Comparison of ENCODE assay signal across 9 cellular contexts in the genomic region with DNA sequence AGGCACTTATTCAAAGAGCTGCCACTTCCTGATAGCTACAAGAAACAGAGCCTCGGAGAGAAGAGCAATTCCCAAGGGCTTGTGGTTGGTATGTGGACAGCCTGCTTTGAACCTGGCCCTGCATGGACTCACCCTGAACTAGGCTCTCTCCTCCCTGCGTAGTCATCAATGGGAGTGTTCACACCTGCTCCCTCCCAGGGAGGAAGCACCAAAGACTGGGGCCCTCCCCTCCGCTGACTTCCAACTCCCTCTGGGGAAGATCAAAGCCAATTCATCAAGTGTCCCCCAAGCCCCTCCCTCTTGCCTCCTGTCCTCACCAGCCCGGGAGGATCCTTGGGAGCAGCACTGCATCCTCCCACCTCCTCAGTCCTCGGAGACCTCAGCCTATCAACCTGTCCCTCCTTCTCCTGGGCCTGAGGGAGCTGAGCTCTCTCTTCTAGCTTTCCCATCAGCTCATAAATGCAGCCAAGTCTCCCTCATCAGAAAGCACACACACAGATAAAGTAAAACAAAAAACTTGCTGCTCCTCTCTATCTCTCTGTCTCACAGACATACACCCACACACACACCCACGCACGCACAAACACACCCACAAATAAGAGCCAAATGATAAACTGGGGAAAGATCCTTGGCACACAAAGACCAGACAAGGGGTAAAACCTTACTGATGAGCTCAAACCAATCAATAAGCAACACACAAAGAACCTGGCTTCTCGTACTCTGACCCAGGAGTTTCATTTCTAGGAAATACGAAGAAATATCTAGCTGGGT. TPM values are rescaled to one million over a fixed set of nuclear protein-coding genes. Genes with fewer than 3 reads are reported as not detected.
DNase-seq lines count a peak whose midpoint lies in the region; TF ChIP-seq lines count a peak whose summit lies in the region.
"Had no signal": no experiment of that assay in that cellular context is flagged by ENCODE, and none has a peak within 500 bp of the region (broad histone marks: within the 10 kb centered on the region; RNA-seq: fewer than 3 reads in every experiment).

No MANE protein-coding gene starts in this region.

- no peaks in the 10 kb centered on the region for H3K36me3 Mint-ChIP-seq in activated CD4-positive, alpha-beta T cell treated with anti-CD3 and anti-CD28 coated beads, Interleukin-2, amount 10 ng/mL, durations not matched to agents 24 days and 14 days (ENCODE audit: low read depth)

- peaks cover 0 to 28% of the 10 kb centered on the region in 2 donors for H3K27me3 ChIP-seq in tibial nerve

- peaks cover 0 to 59% (median 16%) of the 10 kb centered on the region in 4 donors for H3K4me1 ChIP-seq in tibial nerve

- no peak for TF ChIP-seq POLR2A in tibial nerve (IDR thresholded peaks at IDR 0.05)

- TF ChIP-seq EP300 in tibial nerve (IDR thresholded peaks at IDR 0.05), result no peak

- H3K27ac ChIP-seq in tibial nerve, result peak overlapping the region in 3 of 4 donors; percentile 34 to 65 (median 60)
- H3K27ac ChIP-seq: VCaP had no signal

- peaks cover 0 to 8% (median 0%) of the 10 kb centered on the region in 3 donors for H3K36me3 ChIP-seq in tibial nerve

- peaks cover 42% of the 10 kb centered on the region for H3K27me3 Mint-ChIP-seq in activated CD4-positive, alpha-beta T cell treated with anti-CD3 and anti-CD28 coated beads, Interleukin-2, amount 10 ng/mL, durations not matched to agents 24 days and 14 days

- H3K9me3 ChIP-seq in tibial nerve, result no peaks in the 10 kb centered on the region

- no peak overlapping the region for H3K4me3 ChIP-seq in fibroblast of villous mesenchyme (ENCODE audit: low read depth, low read length)
- peak overlapping the region in 2 of 4 donors; percentile 12 to 95 for H3K4me3 ChIP-seq in tibial nerve

- no peak overlapping the region for H3K4me3 Mint-ChIP-seq in activated CD4-positive, alpha-beta T cell treated with anti-CD3 and anti-CD28 coated beads, Interleukin-2, amount 10 ng/mL, durations not matched to agents 24 days and 14 days

- H3K4me1 Mint-ChIP-seq in activated CD4-positive, alpha-beta T cell treated with anti-CD3 and anti-CD28 coated beads, Interleukin-2, amount 10 ng/mL, durations not matched to agents 24 days and 14 days, result peaks cover 13% of the 10 kb centered on the region

- DNase-seq in SHP77 treated with DMSO at 0.1 percent for 48 hours (lab: John Stamatoyannopoulos, UW), result peak; percentile 24
- DNase-seq in SHP77 (lab: John Stamatoyannopoulos, UW), result no peak
- DNase-seq in NCI-H2196 (lab: John Stamatoyannopoulos, UW; ENCODE audit: unreplicated experiment), result peak; percentile 61
- DNase-seq in fibroblast of villous mesenchyme (ENCODE audit: low read depth), result peak; percentile 36
- no peak for DNase-seq in tibial nerve (ENCODE audit: low spot score in 2 of 2)
- no peak for DNase-seq in activated effector memory CD4-positive, alpha-beta T cell treated with Interleukin-2 at 50 U/mL for 16 hours
- no peak for DNase-seq in activated CD4-positive, alpha-beta T cell treated with anti-CD3 and anti-CD28 coated beads, Interleukin-2, amount 10 ng/mL, durations not matched to agents 24 days and 14 days
- no peak for DNase-seq in NCI-H1092 treated with DMSO at 0.1 percent for 48 hours (lab: John Stamatoyannopoulos, UW)

- H3K27ac Mint-ChIP-seq in activated CD4-positive, alpha-beta T cell treated with anti-CD3 and anti-CD28 coated beads, Interleukin-2, amount 10 ng/mL, durations not matched to agents 24 days and 14 days, result no peak overlapping the region

- no peaks in the 10 kb centered on the region for H3K9me3 Mint-ChIP-seq in activated CD4-positive, alpha-beta T cell treated with anti-CD3 and anti-CD28 coated beads, Interleukin-2, amount 10 ng/mL, durations not matched to agents 24 days and 14 days

- 45% methylated on average over 9 of the region's 9 CpGs for WGBS in tibial nerve, 2 donors

- TF ChIP-seq CTCF in fibroblast of villous mesenchyme (IDR thresholded peaks at IDR 0.05; ENCODE audit: insufficient read depth, low read depth, low read length) (no peak), tibial nerve (IDR thresholded peaks at IDR 0.05) (no peak)

- intact Hi-C loops in activated CD4-positive, alpha-beta T cell treated with anti-CD3 and anti-CD28 coated beads, Interleukin-2, amount 10 ng/mL, durations not matched to agents 24 days and 14 days (cut with micrococcal nuclease), result no loop called here

RNA-seq across cellular contexts. Expression of a gene that starts 3.3 kb away (rescaled TPM):
- 9.0 and 11.2 TPM in 2 replicates for total RNA-seq in fibroblast of villous mesenchyme
- 100 to 1,000 TPM in 2 of 4 donors, 10 to 100 TPM in 2; 73.0 to 146 (median 99.0) TPM for total RNA-seq in tibial nerve
- not detected in 2 replicates for total RNA-seq in activated CD4-positive, alpha-beta T cell treated with anti-CD3 and anti-CD28 coated beads, Interleukin-2, amount 10 ng/mL, durations not matched to agents 24 days and 14 days

Comparison
In these comparisons a context has a peak if more than half of its experiments do, and no peak if none do; other contexts are left out.
1. DNase-seq: peak in SHP77 treated with DMSO at 0.1 percent for 48 hours (single experiment), NCI-H2196 (single experiment) and fibroblast of villous mesenchyme (single experiment); none in SHP77 (0 of 2), tibial nerve (0 of 2), activated effector memory CD4-positive, alpha-beta T cell treated with Interleukin-2 at 50 U/mL for 16 hours (single experiment), activated CD4-positive, alpha-beta T cell treated with anti-CD3 and anti-CD28 coated beads, Interleukin-2, amount 10 ng/mL, durations not matched to agents 24 days and 14 days (single experiment) and NCI-H1092 treated with DMSO at 0.1 percent for 48 hours (single experiment).
2. RNA of a gene that starts 3.3 kb away (total RNA-seq): 73.0 to 146 TPM in tibial nerve and 9.0 to 11.2 TPM in fibroblast of villous mesenchyme; not detected in activated CD4-positive, alpha-beta T cell treated with anti-CD3 and anti-CD28 coated beads, Interleukin-2, amount 10 ng/mL, durations not matched to agents 24 days and 14 days; every median in the first group is over 10 times any median in the second.